23 cellular contexts compared by ENCODE assay signal in the genomic region with DNA sequence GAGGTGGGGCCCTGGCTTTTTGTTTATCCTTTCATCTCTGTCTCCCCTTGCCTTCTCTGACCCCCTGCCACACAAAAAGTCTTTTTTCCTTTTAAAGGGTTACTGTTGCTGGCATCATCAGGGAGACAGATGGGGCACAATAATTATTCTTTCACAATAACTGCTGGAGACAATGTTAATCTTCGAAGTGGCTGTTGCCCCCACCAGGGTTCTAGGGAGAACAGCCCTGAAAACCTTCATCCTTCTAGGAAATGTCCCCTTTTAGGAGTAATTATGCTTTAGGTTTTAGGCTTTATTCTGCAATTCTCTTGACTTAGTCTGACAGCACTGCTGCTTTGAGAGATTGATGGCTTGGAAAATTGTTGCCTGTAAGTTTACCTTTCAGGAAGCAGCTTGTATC.
"Had no signal": no experiment of that assay in that cellular context is flagged by ENCODE, and none has a peak within 500 bp of the region (broad histone marks: within the 10 kb centered on the region; RNA-seq: fewer than 3 reads in every experiment).

No MANE protein-coding gene starts in this region.

- DNase-seq: activated B cell treated with CpG ODN at 0.5 μM for 24 hours; activated CD4-positive, alpha-beta T cell treated with anti-CD3 and anti-CD28 coated beads for 4 hours; activated CD8-positive, alpha-beta T cell treated with anti-CD3 and anti-CD28 coated beads for 36 hours; activated naive CD4-positive, alpha-beta T cell treated with Interleukin-2 at 50 U/mL for 16 hours; activated naive CD8-positive, alpha-beta T cell treated with anti-CD3 and anti-CD28 coated beads, Interleukin-2, amount 10 ng/mL, durations not matched to agents 7 days and 5 days; activated T-cell treated with anti-CD3 and anti-CD28 coated beads, Interleukin-2, amount 50 U/mL, for 1 hour; amygdala; body of pancreas; colonic mucosa; endodermal cell; hippocampal formation; left colon; retina; stimulated activated naive B cell treated with anti-CD40 and anti-IgM and Interleukin-4, amounts not matched to agents 10 μg/mL and 1 μg/mL and 100 μg/mL, for 72 hours had no signal

- H3K4me1 ChIP-seq: foreskin keratinocyte had no signal

- H3K36me3 Mint-ChIP-seq: activated naive CD8-positive, alpha-beta T cell treated with anti-CD3 and anti-CD28 coated beads, Interleukin-2, amount 10 ng/mL, durations not matched to agents 7 days and 5 days; mesothelial cell of epicardium; natural killer cell treated with Interleukin-12 subunit alpha and Interleukin-12 subunit beta and Interleukin-15 and Interleukin-18, amount 100 ng/mL, for 72 hours; stimulated activated naive B cell treated with anti-CD40 and anti-IgM and Interleukin-4, amounts not matched to agents 10 μg/mL and 1 μg/mL and 100 μg/mL, for 72 hours had no signal

- H3K9me3 ChIP-seq: body of pancreas, colonic mucosa had no signal

- H3K4me1 Mint-ChIP-seq: activated B cell treated with CpG ODN at 0.5 μM for 24 hours; central memory CD8-positive, alpha-beta T cell; stimulated activated naive B cell treated with anti-CD40 and anti-IgM and Interleukin-4, amounts not matched to agents 10 μg/mL and 1 μg/mL and 100 μg/mL, for 72 hours had no signal

- FAIRE-seq: islet of Langerhans, urothelium cell line had no signal

- H3K4me3 Mint-ChIP-seq: activated B cell treated with CpG ODN at 0.5 μM for 24 hours; activated CD8-positive, alpha-beta T cell treated with anti-CD3 and anti-CD28 coated beads for 36 hours; activated naive CD8-positive, alpha-beta T cell treated with anti-CD3 and anti-CD28 coated beads, Interleukin-2, amount 10 ng/mL, durations not matched to agents 7 days and 5 days; central memory CD8-positive, alpha-beta T cell; endodermal cell; mesothelial cell of epicardium; natural killer cell treated with Interleukin-12 subunit alpha and Interleukin-12 subunit beta and Interleukin-15 and Interleukin-18, amount 100 ng/mL, for 72 hours; stimulated activated naive B cell treated with anti-CD40 and anti-IgM and Interleukin-4, amounts not matched to agents 10 μg/mL and 1 μg/mL and 100 μg/mL, for 72 hours had no signal

- H3K9me3 Mint-ChIP-seq: activated B cell treated with CpG ODN at 0.5 μM for 24 hours; activated CD8-positive, alpha-beta T cell treated with anti-CD3 and anti-CD28 coated beads for 36 hours; activated naive CD8-positive, alpha-beta T cell treated with anti-CD3 and anti-CD28 coated beads, Interleukin-2, amount 10 ng/mL, durations not matched to agents 7 days and 5 days; activated T-helper 2 cell treated with anti-CD3 and anti-CD28 coated beads, Interferon-gamma antibody, Interleukin-2, Interleukin-4, amounts not matched to agents 10 μg/mL and 5 μg/mL and 100 μg/mL, durations not matched to agents 14 hours and 24 hours and 36 hours; central memory CD8-positive, alpha-beta T cell; endodermal cell; mesothelial cell of epicardium; natural killer cell treated with Interleukin-12 subunit alpha and Interleukin-12 subunit beta and Interleukin-15 and Interleukin-18, amount 100 ng/mL, for 72 hours; stimulated activated naive B cell treated with anti-CD40 and anti-IgM and Interleukin-4, amounts not matched to agents 10 μg/mL and 1 μg/mL and 100 μg/mL, for 72 hours had no signal

- H3K4me3 ChIP-seq: body of pancreas, colonic mucosa, lung had no signal

- H3K36me3 ChIP-seq: colonic mucosa had no signal

- H3K27ac ChIP-seq: body of pancreas, colonic mucosa, epithelial cell of prostate, foreskin keratinocyte had no signal

- H3K27ac Mint-ChIP-seq: activated B cell treated with CpG ODN at 0.5 μM for 24 hours; activated CD8-positive, alpha-beta T cell treated with anti-CD3 and anti-CD28 coated beads for 36 hours; activated naive CD8-positive, alpha-beta T cell treated with anti-CD3 and anti-CD28 coated beads, Interleukin-2, amount 10 ng/mL, durations not matched to agents 7 days and 5 days; activated T-helper 2 cell treated with anti-CD3 and anti-CD28 coated beads, Interferon-gamma antibody, Interleukin-2, Interleukin-4, amounts not matched to agents 10 μg/mL and 5 μg/mL and 100 μg/mL, durations not matched to agents 14 hours and 24 hours and 36 hours; endodermal cell; mesothelial cell of epicardium; natural killer cell treated with Interleukin-12 subunit alpha and Interleukin-12 subunit beta and Interleukin-15 and Interleukin-18, amount 100 ng/mL, for 72 hours; stimulated activated naive B cell treated with anti-CD40 and anti-IgM and Interleukin-4, amounts not matched to agents 10 μg/mL and 1 μg/mL and 100 μg/mL, for 72 hours had no signal

- H3K27me3 ChIP-seq: body of pancreas, colonic mucosa had no signal
